9 cellular contexts compared by ENCODE assay signal in the genomic region with DNA sequence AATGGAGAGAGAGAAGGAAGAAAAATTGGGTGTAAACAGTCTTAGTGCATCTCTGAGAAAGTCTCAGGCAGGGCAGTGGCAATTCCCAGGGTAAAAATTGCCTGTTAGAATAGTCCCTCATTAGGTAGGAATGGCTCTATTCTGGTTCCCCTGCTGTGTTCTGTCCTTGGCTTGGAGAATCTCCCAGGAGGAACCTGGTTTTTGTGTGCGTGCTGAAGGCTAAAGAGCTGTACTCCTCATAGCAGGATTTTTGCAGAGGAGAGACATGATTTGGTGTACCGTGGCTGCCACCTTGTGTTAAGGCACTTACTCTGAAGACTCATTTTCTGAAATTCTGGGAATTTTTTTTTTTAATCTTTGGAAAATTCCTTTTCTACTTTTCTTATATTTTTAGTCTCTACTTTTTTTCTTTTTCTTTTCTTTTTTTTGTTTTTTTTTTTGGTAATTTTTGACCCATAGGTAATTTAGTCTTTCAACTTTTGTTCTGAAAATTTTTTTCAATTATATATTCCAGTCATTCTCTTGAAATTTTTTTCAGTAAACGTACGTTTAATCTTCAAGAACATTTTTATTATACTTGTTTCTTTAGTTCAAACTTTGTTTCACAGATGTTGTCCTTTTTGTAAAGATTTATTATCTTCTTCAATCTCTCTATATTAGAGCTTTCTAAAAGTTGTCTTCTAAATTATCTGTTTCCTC.
DNase-seq lines count a peak whose midpoint lies in the region; ATAC-seq and TF ChIP-seq lines count a peak whose summit lies in the region.
"Had no signal": no experiment of that assay in that cellular context is flagged by ENCODE, and none has a peak within 500 bp of the region (broad histone marks: within the 10 kb centered on the region; RNA-seq: fewer than 3 reads in every experiment).

No MANE protein-coding gene starts in this region.

- ATAC-seq in GM19351 (IDR thresholded peaks at IDR 0.05; ENCODE audit: unreplicated experiment) (no peak), HG02642 (IDR thresholded peaks at IDR 0.05; ENCODE audit: poor library complexity, unreplicated experiment) (no peak)

- DNase-seq in AG04449 (ENCODE audit: low read depth, low spot score) (peak; percentile 40), GM10266 (ENCODE audit: extremely low spot score) (peak; percentile 13), NCI-H1417 treated with DMSO at 0.1 percent for 48 hours (lab: John Stamatoyannopoulos, UW) (peak; percentile 7), UCSD-AML1 (lab: John Stamatoyannopoulos, UW; ENCODE audit: unreplicated experiment) (peak; percentile 36), fibroblast of peridontal ligament (ENCODE audit: extremely low read depth) (peak; percentile 86), non-pigmented ciliary epithelial cell (ENCODE audit: low read depth) (peak; percentile 32)

- CTCF ChIA-PET in AG04449 (lab: Yijun Ruan, JAX), result interaction anchor here (0.7 to 5.6 kb wide), 11 partner anchors 9 to 263 kb away, joined by 3 to 60 read pairs (median 4); a partner anchor contains a TSS

- H3K4me3 ChIP-seq in AG04449 (ENCODE audit: low read depth, low read length), result no peak overlapping the region
- H3K4me3 ChIP-seq: lung had no signal

- POLR2A ChIA-PET in AG04449 (lab: Yijun Ruan, JAX), result no interaction called here

- peak; percentile 47 for TF ChIP-seq CTCF in AG04449 (IDR thresholded peaks at IDR 0.05; ENCODE audit: insufficient read depth, low read length, missing control alignments)
- peak; percentile 46 for TF ChIP-seq CTCF in GM10266 (IDR thresholded peaks at IDR 0.05; ENCODE audit: control insufficient read depth, insufficient read depth, low read depth, missing control alignments)

Comparison
In these comparisons a context has a peak if more than half of its experiments do, and no peak if none do; other contexts are left out.
1. DNase-seq: peak in every context shown above with its lines; median percentile 86 in fibroblast of peridontal ligament; 40 in AG04449; 36 in UCSD-AML1; 32 in non-pigmented ciliary epithelial cell; 13 in GM10266; 7 in NCI-H1417 treated with DMSO at 0.1 percent for 48 hours.